Comparison of ENCODE assay signal across 9 cellular contexts in genomic region chr3:58536501-58537411, GRCh38. TPM values are rescaled to one million over a fixed set of nuclear protein-coding genes. Genes with fewer than 3 reads are reported as not detected.
A peak's percentile ranks its signal among the peaks of the same experiment; 100 is the strongest.
DNase-seq lines count a peak whose midpoint lies in the region; ATAC-seq and TF ChIP-seq lines count a peak whose summit lies in the region.
"Had no signal": no experiment of that assay in that cellular context is flagged by ENCODE, and none has a peak within 500 bp of the region (broad histone marks: within the 10 kb centered on the region; RNA-seq: fewer than 3 reads in every experiment).

Gene ACOX2, minus strand, starts transcription at chr3:58537190. Its CDS starts 2,084 bp downstream, at chr3:58535106.

- H3K27me3 ChIP-seq in Caco-2 (replicated peaks; ENCODE audit: control insufficient read depth, insufficient read depth, low read length) (no peaks in the 10 kb centered on the region), adrenal gland (no peaks in the 10 kb centered on the region), right atrium auricular region (no peaks in the 10 kb centered on the region), rectal smooth muscle tissue (ENCODE audit: control insufficient read depth, insufficient read depth, low read length) (no peaks in the 10 kb centered on the region)

- WGBS in adrenal gland, 4 donors: 42 to 55% (median 48%) methylated on average over 9 to 13 of the region's 13 CpGs

- H3K4me3 Mint-ChIP-seq in Caco-2 (ENCODE audit: unreplicated experiment): peak within 1 kb of the TSS; percentile 42
- H3K4me3 Mint-ChIP-seq in glutamatergic neuron (ENCODE audit: unreplicated experiment): no peak within 1 kb of the TSS

- peaks cover 5% of the 10 kb centered on the region for H3K36me3 Mint-ChIP-seq in Caco-2 (ENCODE audit: insufficient read depth, unreplicated experiment)
- no peaks in the 10 kb centered on the region for H3K36me3 Mint-ChIP-seq in glutamatergic neuron (ENCODE audit: unreplicated experiment)

- DNase-seq in Caco-2: no peak
- DNase-seq in adrenal gland: peak; percentile 43 to 84 (median 72)
- peak; percentile 84 for DNase-seq in right atrium auricular region (ENCODE audit: low spot score)
- DNase-seq in glutamatergic neuron: no peak
- DNase-seq in middle frontal gyrus (ENCODE audit: extremely low spot score, low spot score): no peak
- no peak for DNase-seq in NCI-H526 treated with DMSO at 0.1 percent for 48 hours (lab: John Stamatoyannopoulos, UW)
- DNase-seq: NCI-H2081 treated with DMSO at 0.1 percent for 48 hours had no signal

- H3K36me3 ChIP-seq in Caco-2 (ENCODE audit: control insufficient read depth, insufficient read depth, low read length) (peaks cover 1% of the 10 kb centered on the region; the same call in 1 of the 2 replicates), adrenal gland (replicated peaks in 1 of 2) (peaks cover 0 to 13% of the 10 kb centered on the region in 2 donors), right atrium auricular region (peaks cover 12% of the 10 kb centered on the region), rectal smooth muscle tissue (ENCODE audit: control insufficient read depth, insufficient read depth, low read length) (no peaks in the 10 kb centered on the region)

- H3K27me3 Mint-ChIP-seq in Caco-2 (ENCODE audit: insufficient read depth, unreplicated experiment) (no peaks in the 10 kb centered on the region), glutamatergic neuron (ENCODE audit: unreplicated experiment) (peaks cover 4% of the 10 kb centered on the region)

- intact Hi-C loops in Caco-2 (cut with micrococcal nuclease; ENCODE audit: unreplicated experiment) (loop anchor here (1.0 to 5.0 kb wide), 3 partner anchors 24 to 209 kb away; no protein-coding TSS in a partner anchor), adrenal gland (cut with DNase I) (loop anchor here (10.0 kb wide), 3 partner anchors 72 to 222 kb away; no protein-coding TSS in a partner anchor)

- H3K9me3 Mint-ChIP-seq in Caco-2 (ENCODE audit: unreplicated experiment) (no peaks in the 10 kb centered on the region), glutamatergic neuron (ENCODE audit: unreplicated experiment) (no peaks in the 10 kb centered on the region)

- TF ChIP-seq CTCF in Caco-2 (IDR thresholded peaks at IDR 0.05; ENCODE audit: insufficient read depth in 1 of 2, low read depth in 1 of 2, low read length in 1 of 2, severe bottlenecking in 1 of 2, unreplicated experiment in 1 of 2) (no peak), adrenal gland (IDR thresholded peaks at IDR 0.05) (no peak), right atrium auricular region (IDR thresholded peaks at IDR 0.05) (no peak), glutamatergic neuron (IDR thresholded peaks at IDR 0.05; ENCODE audit: partially characterized antibody, unreplicated experiment) (no peak)

- H3K27ac ChIP-seq in adrenal gland (peak within 1 kb of the TSS; percentile 12 to 85 (median 72)), right atrium auricular region (peak within 1 kb of the TSS; percentile 80 to 84), rectal smooth muscle tissue (ENCODE audit: low read depth, low read length) (peak within 1 kb of the TSS; percentile 83)

- H3K4me3 ChIP-seq in Caco-2 (ENCODE audit: low read depth, low read length): peak within 1 kb of the TSS; percentile 18
- H3K4me3 ChIP-seq in adrenal gland: peak within 1 kb of the TSS in 1 of 4 donors; percentile 47
- H3K4me3 ChIP-seq in right atrium auricular region: peak within 1 kb of the TSS; percentile 33 to 47
- H3K4me3 ChIP-seq in rectal smooth muscle tissue (ENCODE audit: low read length): peak within 1 kb of the TSS; percentile 54

- peak within 1 kb of the TSS; percentile 52 for H3K27ac Mint-ChIP-seq in Caco-2 (ENCODE audit: unreplicated experiment)
- H3K27ac Mint-ChIP-seq in glutamatergic neuron (ENCODE audit: unreplicated experiment): no peak within 1 kb of the TSS

- CTCF ChIA-PET in Caco-2 (lab: Charles Lee): interaction anchor here (0.6 to 1.8 kb wide), 10 partner anchors 14 to 341 kb away, joined by 3 to 6 read pairs (median 4); partner anchors contain the start of gene KCTD6

- BruUV-seq in Caco-2 (replicated peaks; lab: Mats Ljungman, UMichigan): no TSS peak

- no peak for ATAC-seq in HG03159 (IDR thresholded peaks at IDR 0.05; ENCODE audit: unreplicated experiment)

- peak within 1 kb of the TSS; percentile 16 for H3K9ac ChIP-seq in rectal smooth muscle tissue (ENCODE audit: low read length)

- H3K9me3 ChIP-seq in Caco-2 (no peaks in the 10 kb centered on the region), adrenal gland (replicated peaks in 1 of 3) (no peaks in the 10 kb centered on the region), right atrium auricular region (no peaks in the 10 kb centered on the region)

- H3K4me1 ChIP-seq in Caco-2 (peaks cover 52% of the 10 kb centered on the region), adrenal gland (replicated peaks in 1 of 2) (peaks cover 18 to 32% of the 10 kb centered on the region in 2 donors), right atrium auricular region (peaks cover 0 to 35% of the 10 kb centered on the region in 2 donors), rectal smooth muscle tissue (ENCODE audit: control insufficient read depth, insufficient read depth, low read length) (peaks cover 21% of the 10 kb centered on the region)

- POLR2A ChIA-PET in Caco-2 (lab: Charles Lee): no interaction called here

- H3K4me1 Mint-ChIP-seq in Caco-2 (ENCODE audit: low read depth, unreplicated experiment) (peaks cover 42% of the 10 kb centered on the region), glutamatergic neuron (ENCODE audit: low read depth, unreplicated experiment) (no peaks in the 10 kb centered on the region)

- TF ChIP-seq POLR2A in adrenal gland (IDR thresholded peaks at IDR 0.05): peak; percentile 21 to 62

RNA-seq across cellular contexts. Expression of gene ACOX2, which starts in this region (rescaled TPM):
- total RNA-seq in Caco-2 (2022) (9.1 and 9.5 TPM in 2 replicates), adrenal gland (10 to 100 TPM; 11.3 to 52.4 (median 32.8) TPM), right atrium auricular region (10 to 100 TPM; 11.5 to 30.2 TPM), glutamatergic neuron (ENCODE audit: unreplicated experiment) (0.59 TPM)
- polyA plus RNA-seq in adrenal gland: 10 to 100 TPM; 24.0 to 65.5 (median 56.4) TPM

Comparison
In these comparisons a context has a peak if more than half of its experiments do, and no peak if none do; other contexts are left out.
1. DNase-seq: peak in adrenal gland (7 of 7) and right atrium auricular region (single experiment); none in Caco-2 (0 of 2), glutamatergic neuron (single experiment), middle frontal gyrus (single experiment) and NCI-H526 treated with DMSO at 0.1 percent for 48 hours (single experiment).
2. Peak in every context shown above with its lines, with median percentiles within 50 percentile points of each other: H3K27ac ChIP-seq.